Comparison of ENCODE assay signal across 11 cellular contexts in the genomic region with DNA sequence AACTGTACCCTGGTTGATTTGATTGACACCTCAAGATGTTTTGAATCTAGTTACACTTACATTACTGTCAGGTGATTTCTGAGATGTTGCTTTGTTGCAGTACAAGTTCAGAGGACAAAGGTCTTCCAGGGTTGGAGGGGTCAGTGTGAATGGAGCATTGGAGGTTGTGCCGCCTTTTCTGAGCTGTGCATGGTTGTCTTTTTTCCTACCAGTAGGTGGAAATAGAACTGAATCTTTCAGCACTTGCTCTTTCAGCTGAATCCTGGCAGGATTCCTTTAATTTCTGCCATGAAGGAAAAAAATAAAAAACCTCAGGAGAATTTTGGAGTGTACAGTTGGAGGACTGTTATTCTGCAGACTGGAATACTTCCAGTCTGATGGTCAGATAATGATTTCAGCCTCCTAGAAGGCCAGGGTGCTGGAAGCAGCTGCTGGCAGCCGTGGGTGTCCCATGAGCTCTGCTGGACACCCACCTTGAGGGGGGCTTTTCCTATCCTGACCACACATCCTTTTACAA.
DNase-seq lines count a peak whose midpoint lies in the region; ATAC-seq and TF ChIP-seq lines count a peak whose summit lies in the region.
"Had no signal": no experiment of that assay in that cellular context is flagged by ENCODE, and none has a peak within 500 bp of the region (broad histone marks: within the 10 kb centered on the region; RNA-seq: fewer than 3 reads in every experiment).

No MANE protein-coding gene starts in this region.

- H3K27me3 Mint-ChIP-seq in neural progenitor cell (ENCODE audit: insufficient read depth, low read depth) = peaks cover 2% of the 10 kb centered on the region

- CTCF ChIA-PET in BJ (lab: Yijun Ruan, JAX) (interaction anchor here (0.6 to 3.1 kb wide), 28 partner anchors 10 to 257 kb away, joined by 3 to 20 read pairs (median 4); no protein-coding TSS in a partner anchor), Panc1 (lab: Charles Lee) (interaction anchor here (0.6 kb wide), 1 partner anchor 72 kb away, joined by 3 read pairs; no protein-coding TSS in a partner anchor)

- H3K27me3 ChIP-seq in BJ (ENCODE audit: control insufficient read depth, insufficient read depth, low read length) (no peaks in the 10 kb centered on the region), Panc1 (ENCODE audit: control insufficient read depth, insufficient read depth, low read length) (no peaks in the 10 kb centered on the region), neural progenitor cell (no peaks in the 10 kb centered on the region)
- H3K27me3 ChIP-seq: Peyer's patch had no signal

- H3K27ac Mint-ChIP-seq in neural progenitor cell = no peak overlapping the region
- H3K27ac Mint-ChIP-seq: memory B cell had no signal

- no peaks in the 10 kb centered on the region for H3K79me2 ChIP-seq in neural progenitor cell (ENCODE audit: low read depth)

- H3K9me3 Mint-ChIP-seq in neural progenitor cell = peaks cover 8% of the 10 kb centered on the region

- no peaks in the 10 kb centered on the region for H3F3A ChIP-seq in neural progenitor cell (ENCODE audit: low read depth)

- no peaks in the 10 kb centered on the region for H3K4me1 Mint-ChIP-seq in neural progenitor cell
- H3K4me1 Mint-ChIP-seq: memory B cell had no signal

- H3K4me3 ChIP-seq in BJ (ENCODE audit: low read depth, low read length) (no peak overlapping the region), Panc1 (ENCODE audit: low read depth in 2 of 2, low read length in 2 of 2) (no peak overlapping the region), neural progenitor cell (no peak overlapping the region)
- H3K4me3 ChIP-seq: Peyer's patch had no signal

- peaks cover 2% of the 10 kb centered on the region for H3K36me3 Mint-ChIP-seq in neural progenitor cell
- H3K36me3 Mint-ChIP-seq: memory B cell had no signal

- no peak overlapping the region for H3K9ac ChIP-seq in neural progenitor cell

- BruUV-seq in Panc1 (replicated peaks; lab: Mats Ljungman, UMichigan) = no TSS peak

- H2AFZ ChIP-seq in neural progenitor cell (replicated peaks) = no peak overlapping the region

- H3K36me3 ChIP-seq in BJ (ENCODE audit: control insufficient read depth, insufficient read depth, low read length) (no peaks in the 10 kb centered on the region), Panc1 (ENCODE audit: control insufficient read depth, insufficient read depth, low read length) (no peaks in the 10 kb centered on the region), neural progenitor cell (no peaks in the 10 kb centered on the region)
- H3K36me3 ChIP-seq: Peyer's patch had no signal

- H3K4me1 ChIP-seq in Panc1 (ENCODE audit: control insufficient read depth, insufficient read depth, low read length) (peaks cover 24% of the 10 kb centered on the region), neural progenitor cell (no peaks in the 10 kb centered on the region)

- TF ChIP-seq CTCF in BJ (IDR thresholded peaks at IDR 0.05; ENCODE audit: insufficient read depth, low read depth, low read length) (peak; percentile 62), Panc1 (IDR thresholded peaks at IDR 0.05) (peak; percentile 64), neural progenitor cell (IDR thresholded peaks at IDR 0.05) (peak; percentile 48)

- H4K20me1 ChIP-seq in neural progenitor cell (ENCODE audit: low read depth) = no peaks in the 10 kb centered on the region

- H3K9me3 ChIP-seq in Panc1 (ENCODE audit: control insufficient read depth, insufficient read depth, low read depth, low read length) (peaks cover 13% of the 10 kb centered on the region; the same call in 1 of the 2 replicates), neural progenitor cell (ENCODE audit: low read depth) (no peaks in the 10 kb centered on the region)
- H3K9me3 ChIP-seq: Peyer's patch had no signal

- intact Hi-C loops in Panc1 (cut with micrococcal nuclease; ENCODE audit: unreplicated experiment) = no loop called here

- H3K27ac ChIP-seq in Panc1 (ENCODE audit: low read length) = peak overlapping the region; percentile 25
- no peak overlapping the region for H3K27ac ChIP-seq in neural progenitor cell

- H3K4me2 ChIP-seq in neural progenitor cell = no peak overlapping the region

- DNase-seq in BJ (ENCODE audit: low read depth) (peak; percentile 31), Panc1 (ENCODE audit: low read depth, low spot score) (no peak), fibroblast of peridontal ligament (ENCODE audit: extremely low read depth) (peak; percentile 93), neural progenitor cell (ENCODE audit: low spot score) (peak; percentile 24)
- DNase-seq: activated naive CD4-positive, alpha-beta T cell had no signal

- H3K4me3 Mint-ChIP-seq in neural progenitor cell = no peak overlapping the region
- H3K4me3 Mint-ChIP-seq: memory B cell had no signal

- ATAC-seq in Panc1 (peak; percentile 80), GM18858 (IDR thresholded peaks at IDR 0.05; ENCODE audit: unreplicated experiment) (no peak), GM19467 (IDR thresholded peaks at IDR 0.05; ENCODE audit: unreplicated experiment) (no peak), HG03354 (IDR thresholded peaks at IDR 0.05; ENCODE audit: poor library complexity, severe bottlenecking, unreplicated experiment) (no peak), HG02973 (IDR thresholded peaks at IDR 0.05; ENCODE audit: unreplicated experiment) (no peak)

- in situ Hi-C loops in Panc1 (cut with HindIII; ENCODE audit: low pct_unique_long_range_greater_than_20kb, low sequenced_read_pairs) = no loop called here

- POLR2A ChIA-PET in BJ (lab: Charles Lee) (interaction anchor here (0.6 kb wide), 1 partner anchor 74 kb away, joined by 4 read pairs; no protein-coding TSS in a partner anchor), Panc1 (lab: Charles Lee) (no interaction called here)
